27 cellular contexts compared by ENCODE assay signal in the genomic region with DNA sequence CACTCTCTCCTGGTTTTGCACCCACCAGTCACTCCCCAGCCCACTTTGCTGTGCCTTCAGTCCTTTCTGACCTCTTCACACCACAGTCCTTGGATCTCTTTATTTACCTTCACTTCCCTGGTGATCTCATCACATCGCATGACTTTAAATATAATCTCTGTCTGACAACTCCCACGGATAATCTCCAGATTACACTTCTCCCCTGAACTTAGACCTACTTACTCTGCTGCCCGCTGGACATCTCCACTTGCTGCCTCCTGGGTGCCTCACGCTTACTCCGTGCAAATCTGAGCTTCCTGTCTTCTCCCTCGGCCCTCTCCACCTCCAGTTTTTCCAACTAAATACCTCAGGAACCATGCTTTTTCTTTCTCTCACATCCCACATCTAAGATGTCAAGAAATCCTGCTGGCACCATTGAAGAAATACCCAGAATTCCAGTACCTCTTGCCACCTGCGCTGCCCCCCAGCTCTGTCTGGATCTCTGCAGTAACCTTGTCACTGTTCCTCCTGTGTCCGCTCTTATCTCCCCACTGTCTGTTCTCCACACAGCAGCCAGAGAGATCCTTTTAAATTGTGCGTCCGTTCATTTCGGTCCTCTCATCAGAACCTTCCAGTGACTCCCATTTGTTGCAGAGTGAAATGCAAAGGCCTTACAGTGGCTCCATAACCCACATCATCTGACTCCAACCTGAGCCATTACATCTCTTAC. TPM values are rescaled to one million over a fixed set of nuclear protein-coding genes. Genes with fewer than 3 reads are reported as not detected.
DNase-seq lines count a peak whose midpoint lies in the region; ATAC-seq and TF ChIP-seq lines count a peak whose summit lies in the region.
"Had no signal": no experiment of that assay in that cellular context is flagged by ENCODE, and none has a peak within 500 bp of the region (broad histone marks: within the 10 kb centered on the region; RNA-seq: fewer than 3 reads in every experiment).

No MANE protein-coding gene starts in this region.

- peaks cover 8% of the 10 kb centered on the region for H3K36me3 ChIP-seq in right atrium auricular region

- intact Hi-C loops in left ventricle myocardium superior (cut with micrococcal nuclease) = no loop called here

- no peaks in the 10 kb centered on the region for H3K9me3 Mint-ChIP-seq in T-helper 1 cell treated with Interleukin-12 subunit alpha and Interleukin-12 subunit beta and Interleukin-4 antibody, amounts not matched to agents 30 μg/mL and 1 μg/mL, for 36 hours
- H3K9me3 Mint-ChIP-seq: stimulated activated naive B cell treated with anti-CD40 and anti-IgM and Interleukin-4, amounts not matched to agents 10 μg/mL and 1 μg/mL and 100 μg/mL, for 72 hours had no signal

- DNase-seq in T-helper 1 cell = no peak
- DNase-seq in left ventricle myocardium superior = no peak
- no peak for DNase-seq in right atrium auricular region (ENCODE audit: low spot score)
- peak; percentile 48 for DNase-seq in amniotic epithelial cell (ENCODE audit: low read depth)
- DNase-seq in NCI-H446 treated with DMSO at 0.1 percent for 48 hours (lab: John Stamatoyannopoulos, UW) = no peak
- DNase-seq: 8988T; activated CD4-positive, CD25-positive, alpha-beta regulatory T cell; activated gamma-delta T cell treated with Interleukin-2 at 50 U/mL for 16 hours; AML-193; Caco-2; effector CD8-positive, alpha-beta T cell; hypothalamus; MM.1S; NCI-H1417 treated with DMSO at 0.1 percent for 48 hours; NCI-H2107; NCI-H510A; NK-92 treated with Interleukin-12 subunit alpha and Interleukin-12 subunit beta, amount 100 ng/mL, for 24 hours; Peyer's patch; stimulated activated CD4-positive, alpha-beta T cell treated with anti-CD3 and anti-CD28 coated beads, Interleukin-2, amount 100 ng/mL, for 48 hours; stimulated activated naive B cell treated with anti-CD40 and anti-IgM and Interleukin-4, amounts not matched to agents 10 μg/mL and 1 μg/mL and 100 μg/mL, for 72 hours; T1000 had no signal

- H3K27me3 Mint-ChIP-seq in T-helper 1 cell treated with Interleukin-12 subunit alpha and Interleukin-12 subunit beta and Interleukin-4 antibody, amounts not matched to agents 30 μg/mL and 1 μg/mL, for 36 hours (ENCODE audit: low read depth) = no peaks in the 10 kb centered on the region
- H3K27me3 Mint-ChIP-seq: stimulated activated naive B cell treated with anti-CD40 and anti-IgM and Interleukin-4, amounts not matched to agents 10 μg/mL and 1 μg/mL and 100 μg/mL, for 72 hours had no signal

- ATAC-seq in left ventricle myocardium superior = peak; percentile 69
- ATAC-seq in HG03196 (IDR thresholded peaks at IDR 0.05; ENCODE audit: unreplicated experiment) = no peak
- ATAC-seq in GM19455 (IDR thresholded peaks at IDR 0.05; ENCODE audit: unreplicated experiment) = no peak
- ATAC-seq: esophagus mucosa; stimulated activated naive B cell treated with anti-CD40 and anti-IgM and Interleukin-4, amounts not matched to agents 10 μg/mL and 1 μg/mL and 100 μg/mL, for 72 hours had no signal

- H3K4me3 ChIP-seq in right atrium auricular region = no peak overlapping the region
- H3K4me3 ChIP-seq: Peyer's patch had no signal

- peaks cover 61% of the 10 kb centered on the region for H3K36me3 Mint-ChIP-seq in T-helper 1 cell treated with Interleukin-12 subunit alpha and Interleukin-12 subunit beta and Interleukin-4 antibody, amounts not matched to agents 30 μg/mL and 1 μg/mL, for 36 hours (ENCODE audit: low read depth)

- H3K27me3 ChIP-seq in right atrium auricular region = no peaks in the 10 kb centered on the region
- H3K27me3 ChIP-seq: Peyer's patch had no signal

- peak overlapping the region; percentile 3 for H3K4me3 Mint-ChIP-seq in T-helper 1 cell treated with Interleukin-12 subunit alpha and Interleukin-12 subunit beta and Interleukin-4 antibody, amounts not matched to agents 30 μg/mL and 1 μg/mL, for 36 hours
- H3K4me3 Mint-ChIP-seq: stimulated activated naive B cell treated with anti-CD40 and anti-IgM and Interleukin-4, amounts not matched to agents 10 μg/mL and 1 μg/mL and 100 μg/mL, for 72 hours had no signal

- TF ChIP-seq CTCF in right atrium auricular region (IDR thresholded peaks at IDR 0.05) = no peak

- H3K27ac ChIP-seq in right atrium auricular region = no peak overlapping the region
- H3K27ac ChIP-seq: Peyer's patch had no signal

- peak overlapping the region; percentile 33 for H3K27ac Mint-ChIP-seq in T-helper 1 cell treated with Interleukin-12 subunit alpha and Interleukin-12 subunit beta and Interleukin-4 antibody, amounts not matched to agents 30 μg/mL and 1 μg/mL, for 36 hours
- H3K27ac Mint-ChIP-seq: stimulated activated naive B cell treated with anti-CD40 and anti-IgM and Interleukin-4, amounts not matched to agents 10 μg/mL and 1 μg/mL and 100 μg/mL, for 72 hours had no signal

- H3K4me1 Mint-ChIP-seq in T-helper 1 cell treated with Interleukin-12 subunit alpha and Interleukin-12 subunit beta and Interleukin-4 antibody, amounts not matched to agents 30 μg/mL and 1 μg/mL, for 36 hours (ENCODE audit: low read depth) = peaks cover 74% of the 10 kb centered on the region

- H3K4me1 ChIP-seq in right atrium auricular region = peaks cover 0 to 3% of the 10 kb centered on the region in 2 donors
- H3K4me1 ChIP-seq: Caco-2, Peyer's patch had no signal

- no peaks in the 10 kb centered on the region for H3K9me3 ChIP-seq in right atrium auricular region
- H3K9me3 ChIP-seq: Caco-2, Peyer's patch had no signal

RNA-seq across cellular contexts. Expression of gene SFXN1, which starts 9.3 kb away (rescaled TPM):
- total RNA-seq in left ventricle myocardium superior = 34.7 TPM
- 10 to 100 TPM; 23.3 to 33.0 TPM for total RNA-seq in right atrium auricular region

RNA-seq across cellular contexts. Expression of gene DRD1, which starts 43.7 kb away (rescaled TPM):
- total RNA-seq in left ventricle myocardium superior (not detected), right atrium auricular region (not detected)
- total RNA-seq: Caco-2, esophagus mucosa, mononuclear cell, SK-MEL-5 had no signal
